In the genomic region with DNA sequence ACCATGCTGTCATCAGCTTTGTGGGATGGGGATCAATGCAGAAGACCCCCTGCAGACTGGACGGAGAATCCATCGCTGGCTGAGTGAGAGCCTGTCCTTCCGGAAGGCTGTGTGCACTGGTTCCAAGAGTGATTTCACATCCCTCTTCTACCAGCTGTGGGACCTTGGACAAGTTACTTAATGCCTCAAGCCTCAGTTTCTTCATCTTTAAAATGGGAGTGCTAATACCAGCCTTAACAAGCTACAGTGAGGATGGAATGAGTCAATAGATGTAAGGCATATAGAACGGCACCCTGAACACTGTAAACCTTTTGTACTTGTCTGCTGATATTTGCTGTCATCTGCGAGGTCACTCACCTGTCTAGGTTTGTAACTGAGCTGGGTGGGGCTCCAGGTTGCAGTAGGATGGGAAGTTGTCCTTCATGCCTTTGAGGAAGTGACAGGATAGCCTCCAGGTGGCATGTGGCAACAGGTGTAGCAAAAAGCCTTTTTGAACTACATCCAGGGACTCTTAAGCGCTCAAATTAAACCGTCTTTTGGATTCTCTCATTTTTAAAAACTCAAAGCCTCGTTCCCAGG, we compare ENCODE assay signal across 1 cellular context.
TF ChIP-seq lines count a peak whose summit lies in the region.

No MANE protein-coding gene starts in this region.

TF ChIP-seq in IMR-90, 13 proteins besides CTCF, POLR2A, EP300 and RAD21 (continued from another document):
- TF ChIP-seq, protein P1, sequence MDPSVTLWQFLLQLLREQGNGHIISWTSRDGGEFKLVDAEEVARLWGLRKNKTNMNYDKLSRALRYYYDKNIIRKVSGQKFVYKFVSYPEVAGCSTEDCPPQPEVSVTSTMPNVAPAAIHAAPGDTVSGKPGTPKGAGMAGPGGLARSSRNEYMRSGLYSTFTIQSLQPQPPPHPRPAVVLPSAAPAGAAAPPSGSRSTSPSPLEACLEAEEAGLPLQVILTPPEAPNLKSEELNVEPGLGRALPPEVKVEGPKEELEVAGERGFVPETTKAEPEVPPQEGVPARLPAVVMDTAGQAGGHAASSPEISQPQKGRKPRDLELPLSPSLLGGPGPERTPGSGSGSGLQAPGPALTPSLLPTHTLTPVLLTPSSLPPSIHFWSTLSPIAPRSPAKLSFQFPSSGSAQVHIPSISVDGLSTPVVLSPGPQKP (IDR thresholded peaks at IDR 0.05; ENCODE audit: borderline replicate concordance, low read depth, low read length): no peak
- TF ChIP-seq RCOR1 (IDR thresholded peaks at IDR 0.05; ENCODE audit: insufficient replicate concordance, low read length) (no peak), MAFK (IDR thresholded peaks at IDR 0.05; ENCODE audit: low read depth, low read length) (no peak), SMC3 (IDR thresholded peaks at IDR 0.05; ENCODE audit: low read depth, low read length) (no peak), CEBPB (IDR thresholded peaks at IDR 0.05; ENCODE audit: low read depth, low read length) (no peak), RFX5 (IDR thresholded peaks at IDR 0.05; ENCODE audit: low read depth, low read length) (no peak)
TF ChIP-seq in IMR-90: peak in this region for 0.
